Comparison of ENCODE assay signal across 33 cellular contexts in the genomic region with DNA sequence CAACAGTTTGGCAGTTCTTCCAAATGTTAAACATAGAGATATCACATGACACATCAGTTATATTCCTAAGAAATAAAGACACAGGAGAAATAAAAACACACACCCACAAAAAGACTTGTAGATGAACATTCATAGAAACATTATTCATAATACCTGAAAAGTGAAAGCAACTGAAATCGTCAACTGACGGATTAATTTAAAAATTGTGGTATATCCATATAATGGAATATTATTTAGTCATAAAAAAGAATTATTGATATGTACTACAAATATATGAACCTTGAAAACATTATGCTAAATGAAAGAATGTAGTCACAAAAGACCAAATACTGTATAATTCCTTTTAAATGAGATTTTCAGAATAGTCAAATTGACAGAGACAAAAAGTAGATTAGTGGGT.
"Had no signal": no experiment of that assay in that cellular context is flagged by ENCODE, and none has a peak within 500 bp of the region (broad histone marks: within the 10 kb centered on the region; RNA-seq: fewer than 3 reads in every experiment).

No MANE protein-coding gene starts in this region.

- H3K4me3 ChIP-seq: adrenal gland, ascending aorta, body of pancreas, breast epithelium, cardiac muscle cell had no signal

- DNase-seq: activated effector memory CD4-positive, alpha-beta T cell treated with anti-CD3 and anti-CD28 coated beads, Interleukin-2, amount 50 U/mL, for 16 hours; activated effector memory CD4-positive, alpha-beta T cell treated with Interleukin-2 at 50 U/mL for 16 hours; activated gamma-delta T cell; activated gamma-delta T cell treated with Interleukin-2 at 50 U/mL for 16 hours; activated naive CD4-positive, alpha-beta T cell; activated naive CD4-positive, alpha-beta T cell treated with anti-CD3 and anti-CD28 coated beads for 36 hours; activated naive CD4-positive, alpha-beta T cell treated with anti-CD3 and anti-CD28 coated beads, Interleukin-2, amount 10 ng/mL, durations not matched to agents 7 days and 5 days; activated naive CD4-positive, alpha-beta T cell treated with anti-CD3 and anti-CD28 coated beads, Interleukin-2, amount 50 U/mL, for 16 hours; activated naive CD4-positive, alpha-beta T cell treated with Interleukin-2 at 50 U/mL for 16 hours; activated naive CD8-positive, alpha-beta T cell treated with anti-CD3 and anti-CD28 coated beads for 36 hours; activated naive CD8-positive, alpha-beta T cell treated with anti-CD3 and anti-CD28 coated beads, Interleukin-2, amount 10 ng/mL, durations not matched to agents 7 days and 5 days; activated naive CD8-positive, alpha-beta T cell treated with anti-CD3 and anti-CD28 coated beads, Interleukin-2, amount 50 U/mL, for 24 hours; activated T-cell treated with anti-CD3 and anti-CD28 coated beads, Interleukin-2, amount 50 U/mL, for 1 hour; activated T-cell treated with anti-CD3 and anti-CD28 coated beads, Interleukin-2, amount 50 U/mL, for 24 hours; activated T-cell treated with anti-CD3 and anti-CD28 coated beads, Interleukin-2, amount 50 U/mL, for 4 hours; activated T-cell treated with anti-CD3 and anti-CD28 coated beads, Interleukin-2, amount 50 U/mL, for 48 hours; activated T-cell treated with anti-CD3 and anti-CD28 coated beads, Interleukin-2, amount 50 U/mL, for 72 hours; adrenal gland; amniotic stem cell; amygdala; anterior cingulate cortex; aorta; body of pancreas; brain microvascular endothelial cell; caudate nucleus; central memory CD4-positive, alpha-beta T cell; cerebellar nuclear complex had no signal

- H3K36me3 ChIP-seq: adrenal gland, ascending aorta, brain microvascular endothelial cell, cardiac muscle cell had no signal

- FAIRE-seq: bronchial epithelial cell had no signal

- H3K4me1 ChIP-seq: adrenal gland, ascending aorta, body of pancreas, breast epithelium had no signal

- ATAC-seq: activated naive CD4-positive, alpha-beta T cell treated with anti-CD3 and anti-CD28 coated beads, Interleukin-2, amount 50 U/mL, for 72 hours; activated naive CD8-positive, alpha-beta T cell treated with anti-CD3 and anti-CD28 coated beads, Interleukin-2, amount 50 U/mL, for 24 hours; activated T-cell treated with anti-CD3 and anti-CD28 coated beads, Interleukin-2, amount 50 U/mL, for 4 hours; activated T-cell treated with anti-CD3 and anti-CD28 coated beads, Interleukin-2, amount 50 U/mL, for 72 hours; activated T-helper 17 cell treated with anti-CD3 and anti-CD28 coated beads, Interleukin-2, amount 50 U/mL, for 72 hours; body of pancreas had no signal

- H3K27ac ChIP-seq: adrenal gland, ascending aorta, body of pancreas, brain microvascular endothelial cell, breast epithelium, cardiac muscle cell had no signal

- H3K27me3 ChIP-seq: adrenal gland, ascending aorta, body of pancreas, brain microvascular endothelial cell, breast epithelium, cardiac muscle cell had no signal

- H3K9me3 ChIP-seq: adrenal gland, body of pancreas had no signal
